Comparison of ENCODE assay signal across 8 cellular contexts in the genomic region with DNA sequence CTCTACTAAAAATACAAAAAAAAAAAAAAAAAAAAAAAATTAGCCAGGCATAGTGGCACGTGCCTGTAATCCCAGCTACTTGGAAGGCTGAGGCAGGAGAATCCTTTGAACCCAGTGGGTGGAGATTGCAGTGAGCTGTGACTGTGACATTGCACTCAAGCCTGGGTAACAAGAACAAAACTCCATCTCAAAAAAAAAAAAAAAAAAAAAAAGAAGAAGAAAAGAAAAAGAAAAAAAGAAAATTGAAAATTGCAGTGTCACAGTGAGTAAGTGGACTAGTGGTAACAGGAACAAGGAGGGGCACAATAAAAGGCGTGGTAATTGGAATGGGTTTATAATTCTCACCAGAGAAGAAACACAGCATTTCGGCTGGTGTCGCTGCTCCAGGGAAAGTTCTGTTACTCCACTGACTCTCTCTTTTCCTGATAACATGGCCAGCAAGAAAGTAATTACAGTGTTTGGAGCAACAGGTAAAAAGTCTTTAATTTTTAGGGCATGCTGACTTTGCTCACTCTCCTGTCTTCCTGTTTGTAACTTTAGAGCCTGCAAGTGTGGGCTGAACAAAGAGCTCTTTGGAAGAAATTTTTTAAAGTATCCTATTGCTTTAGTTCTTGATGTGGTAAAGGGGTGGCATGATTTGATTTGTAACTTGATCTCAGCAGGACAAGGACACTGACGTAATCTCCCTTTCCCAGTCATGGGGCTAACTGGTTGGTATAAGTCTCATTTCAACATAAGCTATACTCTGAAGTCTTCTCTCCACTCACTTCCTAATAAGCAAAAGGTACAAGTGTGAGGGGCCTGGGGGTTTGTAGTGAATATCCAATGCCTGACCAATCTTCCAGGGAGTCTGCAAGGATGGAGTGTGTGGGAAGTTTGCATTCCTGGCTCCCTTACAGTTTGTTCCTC. TPM values are rescaled to one million over a fixed set of nuclear protein-coding genes. Genes with fewer than 3 reads are reported as not detected.
DNase-seq lines count a peak whose midpoint lies in the region; TF ChIP-seq lines count a peak whose summit lies in the region.

No MANE protein-coding gene starts in this region.

- H3K4me3 ChIP-seq in SK-N-MC (peak overlapping the region; percentile 66), foreskin fibroblast (ENCODE audit: low read depth in 1 of 2, low read length in 2 of 2) (peak overlapping the region; percentile 8 to 50), suprapubic skin (peak overlapping the region; percentile 8)

- CTCF ChIA-PET in activated CD4-positive, alpha-beta T cell treated with anti-CD3 and anti-CD28 coated beads, Interleukin-2, amount 10 ng/mL, durations not matched to agents 7 days and 5 days (lab: Charles Lee): interaction anchor here (0.6 to 2.8 kb wide), 3 partner anchors 17 to 708 kb away, joined by 3 to 13 read pairs (median 4); no protein-coding TSS in a partner anchor

- POLR2A ChIA-PET in activated CD4-positive, alpha-beta T cell treated with anti-CD3 and anti-CD28 coated beads, Interleukin-2, amount 10 ng/mL, durations not matched to agents 7 days and 5 days (lab: Charles Lee): no interaction called here

- WGBS in suprapubic skin: 17% methylated on average over 5 of the region's 5 CpGs

- H3K9ac ChIP-seq in SK-N-MC (ENCODE audit: insufficient read length): peak overlapping the region; percentile 67

- TF ChIP-seq CTCF in foreskin fibroblast (IDR thresholded peaks at IDR 0.05; ENCODE audit: low read depth, low read length) (no peak), suprapubic skin (IDR thresholded peaks at IDR 0.05) (no peak), glutamatergic neuron (IDR thresholded peaks at IDR 0.05; ENCODE audit: partially characterized antibody, unreplicated experiment) (no peak)

- peaks cover 18% of the 10 kb centered on the region for H3K4me1 ChIP-seq in suprapubic skin

- H3K9me3 ChIP-seq in SK-N-MC (ENCODE audit: low read depth, low read length) (no peaks in the 10 kb centered on the region), suprapubic skin (no peaks in the 10 kb centered on the region)

- peaks cover 6% of the 10 kb centered on the region for H3K9me3 Mint-ChIP-seq in activated CD4-positive, alpha-beta T cell treated with anti-CD3 and anti-CD28 coated beads, Interleukin-2, amount 10 ng/mL, durations not matched to agents 7 days and 5 days
- H3K9me3 Mint-ChIP-seq in glutamatergic neuron (ENCODE audit: unreplicated experiment): no peaks in the 10 kb centered on the region

- TF ChIP-seq POLR2A in suprapubic skin (IDR thresholded peaks at IDR 0.05): peak in 1 of 2 donors; percentile 45

- no peaks in the 10 kb centered on the region for H3K36me3 Mint-ChIP-seq in activated CD4-positive, alpha-beta T cell treated with anti-CD3 and anti-CD28 coated beads, Interleukin-2, amount 10 ng/mL, durations not matched to agents 7 days and 5 days (ENCODE audit: low read depth)
- H3K36me3 Mint-ChIP-seq in glutamatergic neuron (ENCODE audit: unreplicated experiment): no peaks in the 10 kb centered on the region

- H3K27me3 ChIP-seq in suprapubic skin: no peaks in the 10 kb centered on the region

- peak overlapping the region; percentile 8 for H3K4me3 Mint-ChIP-seq in activated CD4-positive, alpha-beta T cell treated with anti-CD3 and anti-CD28 coated beads, Interleukin-2, amount 10 ng/mL, durations not matched to agents 7 days and 5 days
- no peak overlapping the region for H3K4me3 Mint-ChIP-seq in glutamatergic neuron (ENCODE audit: unreplicated experiment)

- TF ChIP-seq EP300 in suprapubic skin (IDR thresholded peaks at IDR 0.05): no peak

- H3K36me3 ChIP-seq in SK-N-MC (ENCODE audit: insufficient read depth, low read length) (no peaks in the 10 kb centered on the region), suprapubic skin (no peaks in the 10 kb centered on the region)

- no peaks in the 10 kb centered on the region for H3K27me3 Mint-ChIP-seq in activated CD4-positive, alpha-beta T cell treated with anti-CD3 and anti-CD28 coated beads, Interleukin-2, amount 10 ng/mL, durations not matched to agents 7 days and 5 days
- H3K27me3 Mint-ChIP-seq in glutamatergic neuron (ENCODE audit: unreplicated experiment): no peaks in the 10 kb centered on the region

- peaks cover 6% of the 10 kb centered on the region for H3K4me1 Mint-ChIP-seq in activated CD4-positive, alpha-beta T cell treated with anti-CD3 and anti-CD28 coated beads, Interleukin-2, amount 10 ng/mL, durations not matched to agents 7 days and 5 days
- H3K4me1 Mint-ChIP-seq in glutamatergic neuron (ENCODE audit: low read depth, unreplicated experiment): no peaks in the 10 kb centered on the region

- peak overlapping the region; percentile 70 for H3K27ac Mint-ChIP-seq in activated CD4-positive, alpha-beta T cell treated with anti-CD3 and anti-CD28 coated beads, Interleukin-2, amount 10 ng/mL, durations not matched to agents 7 days and 5 days
- H3K27ac Mint-ChIP-seq in glutamatergic neuron (ENCODE audit: unreplicated experiment): no peak overlapping the region

- peak overlapping the region; percentile 91 for H3K27ac ChIP-seq in SK-N-MC
- peak overlapping the region; percentile 77 for H3K27ac ChIP-seq in suprapubic skin

- DNase-seq in activated CD4-positive, alpha-beta T cell treated with anti-CD3 and anti-CD28 coated beads, Interleukin-2, amount 10 ng/mL, durations not matched to agents 7 days and 5 days: no peak
- no peak for DNase-seq in activated CD4-positive, alpha-beta T cell treated with anti-CD3 and anti-CD28 coated beads, Interleukin-2, amount 50 U/mL, for 1 hour
- DNase-seq in SK-N-MC (ENCODE audit: low read depth, low spot score) (peak; percentile 55), foreskin fibroblast (peak; percentile 75 to 85), suprapubic skin (ENCODE audit: low spot score in 2 of 2) (no peak), NCI-H2081 (lab: John Stamatoyannopoulos, UW) (no peak), glutamatergic neuron (no peak)
- DNase-seq in NK-92 treated with Interleukin-12 subunit alpha and Interleukin-12 subunit beta, amount 100 ng/mL, for 24 hours (lab: John Stamatoyannopoulos, UW): no peak

RNA-seq across cellular contexts. Expression of a gene that starts 22.0 kb away (rescaled TPM):
- total RNA-seq in activated CD4-positive, alpha-beta T cell treated with anti-CD3 and anti-CD28 coated beads, Interleukin-2, amount 10 ng/mL, durations not matched to agents 7 days and 5 days: 100 to 1,000 TPM; 224 to 284 TPM
- total RNA-seq in suprapubic skin (100 to 1,000 TPM; 149 to 410 (median 231) TPM), glutamatergic neuron (ENCODE audit: unreplicated experiment) (160 TPM)

Comparison
In these comparisons a context has a peak if more than half of its experiments do, and no peak if none do; other contexts are left out.
1. DNase-seq: peak in SK-N-MC (single experiment) and foreskin fibroblast (2 of 2); none in activated CD4-positive, alpha-beta T cell treated with anti-CD3 and anti-CD28 coated beads, Interleukin-2, amount 10 ng/mL, durations not matched to agents 7 days and 5 days (single experiment), activated CD4-positive, alpha-beta T cell treated with anti-CD3 and anti-CD28 coated beads, Interleukin-2, amount 50 U/mL, for 1 hour (single experiment), suprapubic skin (0 of 2), NCI-H2081 (0 of 2), glutamatergic neuron (single experiment) and NK-92 treated with Interleukin-12 subunit alpha and Interleukin-12 subunit beta, amount 100 ng/mL, for 24 hours (single experiment).
2. H3K4me3 ChIP-seq: peak in every context shown above with its lines; median percentile 66 in SK-N-MC; 29 in foreskin fibroblast; 8 in suprapubic skin.